Comparison of ENCODE assay signal across 1 cellular context in genomic region chr1:237664327-237664726, GRCh38.
TF ChIP-seq lines count a peak whose summit lies in the region.

No MANE protein-coding gene starts in this region.

TF ChIP-seq in GM12878, 131 proteins besides CTCF, POLR2A, EP300 and RAD21 (continued from another document):
- no peak for TF ChIP-seq PRDM15 (CRISPR knock-in tag; IDR thresholded peaks at IDR 0.05)
